In the genomic region with DNA sequence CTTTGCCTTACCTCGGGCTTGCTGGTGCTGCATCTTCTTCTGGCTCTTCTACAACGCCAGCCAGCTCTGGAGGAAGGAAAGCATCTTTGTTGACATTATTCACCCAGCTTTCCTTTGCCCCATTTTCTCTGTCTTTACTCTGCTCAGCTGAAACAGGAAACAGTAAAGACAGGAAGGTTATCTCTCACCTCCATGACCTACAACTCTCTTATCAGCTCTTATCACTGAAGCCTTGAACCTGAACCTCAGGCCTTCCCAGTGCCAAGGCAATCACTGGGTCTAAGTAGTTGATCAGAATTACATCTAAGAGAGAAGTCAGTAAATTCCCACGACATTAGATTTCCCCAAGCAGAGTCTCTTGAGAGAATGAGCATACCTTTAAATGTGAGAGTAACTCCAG, we compare ENCODE assay signal across 21 cellular contexts. TPM values are rescaled to one million over a fixed set of nuclear protein-coding genes. Genes with fewer than 3 reads are reported as not detected.
A peak's percentile ranks its signal among the peaks of the same experiment; 100 is the strongest.
DNase-seq lines count a peak whose midpoint lies in the region; ATAC-seq and TF ChIP-seq lines count a peak whose summit lies in the region.
"Had no signal": no experiment of that assay in that cellular context is flagged by ENCODE, and none has a peak within 500 bp of the region (broad histone marks: within the 10 kb centered on the region; RNA-seq: fewer than 3 reads in every experiment).

No MANE protein-coding gene starts in this region.

- TF ChIP-seq CTCF in transverse colon (IDR thresholded peaks at IDR 0.05) (no peak), Calu3 (IDR thresholded peaks at IDR 0.05; ENCODE audit: unreplicated experiment) (no peak), MCF 10A (IDR thresholded peaks at IDR 0.05; ENCODE audit: unreplicated experiment) (no peak)

- BruUV-seq in Calu3 (replicated peaks; lab: Mats Ljungman, UMichigan): no TSS peak
- no TSS peak for BruUV-seq in MCF 10A (replicated peaks; lab: Mats Ljungman, UMichigan)

- peaks cover 3 to 72% (median 27%) of the 10 kb centered on the region in 4 donors for H3K4me1 ChIP-seq in transverse colon

- no peak for TF ChIP-seq EP300 in transverse colon (IDR thresholded peaks at IDR 0.05; ENCODE audit: low read depth)

- CTCF ChIA-PET in activated CD8-positive, alpha-beta T cell treated with anti-CD3 and anti-CD28 coated beads, Interleukin-2, amount 10 ng/mL, durations not matched to agents 7 days and 5 days (lab: Charles Lee): interaction anchor here (0.8 to 2.1 kb wide), 6 partner anchors 19 to 109 kb away, joined by 3 to 10 read pairs (median 3); no protein-coding TSS in a partner anchor
- CTCF ChIA-PET in Calu3 (lab: Charles Lee) (no interaction called here), MCF 10A (lab: Yijun Ruan, JAX) (interaction anchor here (1.0 kb wide), 3 partner anchors 11 to 29 kb away, joined by 3 to 4 read pairs (median 3); no protein-coding TSS in a partner anchor)

- no peak overlapping the region for H3K27ac Mint-ChIP-seq in activated naive CD8-positive, alpha-beta T cell
- no peak overlapping the region for H3K27ac Mint-ChIP-seq in activated naive CD8-positive, alpha-beta T cell treated with anti-CD3 and anti-CD28 coated beads for 36 hours
- H3K27ac Mint-ChIP-seq in activated CD8-positive, alpha-beta T cell treated with anti-CD3 and anti-CD28 coated beads, Interleukin-2, amount 10 ng/mL, durations not matched to agents 7 days and 5 days: peak overlapping the region; percentile 59
- H3K27ac Mint-ChIP-seq in immature natural killer cell (peak overlapping the region; percentile 82 to 96 (median 84)), Calu3 (ENCODE audit: unreplicated experiment) (no peak overlapping the region), MCF 10A (ENCODE audit: low read depth, unreplicated experiment) (no peak overlapping the region)
- H3K27ac Mint-ChIP-seq: activated naive CD4-positive, alpha-beta T cell treated with anti-CD3 and anti-CD28 coated beads for 36 hours; nephron had no signal

- no peaks in the 10 kb centered on the region for H3K9me3 ChIP-seq in transverse colon
- H3K9me3 ChIP-seq: pancreas had no signal

- no peaks in the 10 kb centered on the region for H3K27me3 Mint-ChIP-seq in activated naive CD8-positive, alpha-beta T cell
- no peaks in the 10 kb centered on the region for H3K27me3 Mint-ChIP-seq in activated naive CD8-positive, alpha-beta T cell treated with anti-CD3 and anti-CD28 coated beads for 36 hours
- H3K27me3 Mint-ChIP-seq in activated CD8-positive, alpha-beta T cell treated with anti-CD3 and anti-CD28 coated beads, Interleukin-2, amount 10 ng/mL, durations not matched to agents 7 days and 5 days (ENCODE audit: low read depth): no peaks in the 10 kb centered on the region
- H3K27me3 Mint-ChIP-seq in immature natural killer cell (ENCODE audit: low read depth in 3 of 3): peaks cover 2 to 5% (median 3%) of the 10 kb centered on the region in 3 donors
- H3K27me3 Mint-ChIP-seq in Calu3 (ENCODE audit: unreplicated experiment): no peaks in the 10 kb centered on the region
- H3K27me3 Mint-ChIP-seq in MCF 10A (ENCODE audit: insufficient read depth, unreplicated experiment): no peaks in the 10 kb centered on the region

- H3K4me1 Mint-ChIP-seq in activated naive CD8-positive, alpha-beta T cell (ENCODE audit: low read depth): peaks cover 80% of the 10 kb centered on the region
- peaks cover 67% of the 10 kb centered on the region for H3K4me1 Mint-ChIP-seq in activated naive CD8-positive, alpha-beta T cell treated with anti-CD3 and anti-CD28 coated beads for 36 hours
- H3K4me1 Mint-ChIP-seq in activated CD8-positive, alpha-beta T cell treated with anti-CD3 and anti-CD28 coated beads, Interleukin-2, amount 10 ng/mL, durations not matched to agents 7 days and 5 days (ENCODE audit: low read depth): peaks cover 82% of the 10 kb centered on the region
- H3K4me1 Mint-ChIP-seq in immature natural killer cell: peaks cover 81 to 84% of the 10 kb centered on the region in 2 donors
- peaks cover 49% of the 10 kb centered on the region for H3K4me1 Mint-ChIP-seq in Calu3 (ENCODE audit: low read depth, unreplicated experiment)
- H3K4me1 Mint-ChIP-seq in MCF 10A (ENCODE audit: insufficient read depth, unreplicated experiment): peaks cover 9% of the 10 kb centered on the region

- peak overlapping the region; percentile 44 to 68 (median 50) for H3K27ac ChIP-seq in transverse colon
- H3K27ac ChIP-seq: pancreas had no signal

- no peaks in the 10 kb centered on the region for H3K27me3 ChIP-seq in transverse colon
- H3K27me3 ChIP-seq: pancreas had no signal

- peak overlapping the region; percentile 21 for H3K4me3 Mint-ChIP-seq in activated naive CD8-positive, alpha-beta T cell
- no peak overlapping the region for H3K4me3 Mint-ChIP-seq in activated naive CD8-positive, alpha-beta T cell treated with anti-CD3 and anti-CD28 coated beads for 36 hours
- no peak overlapping the region for H3K4me3 Mint-ChIP-seq in activated CD8-positive, alpha-beta T cell treated with anti-CD3 and anti-CD28 coated beads, Interleukin-2, amount 10 ng/mL, durations not matched to agents 7 days and 5 days
- peak overlapping the region; percentile 17 to 71 (median 63) for H3K4me3 Mint-ChIP-seq in immature natural killer cell
- H3K4me3 Mint-ChIP-seq in Calu3 (ENCODE audit: low read depth, unreplicated experiment): no peak overlapping the region
- no peak overlapping the region for H3K4me3 Mint-ChIP-seq in MCF 10A (ENCODE audit: unreplicated experiment)
- H3K4me3 Mint-ChIP-seq: activated naive CD4-positive, alpha-beta T cell treated with anti-CD3 and anti-CD28 coated beads for 36 hours; nephron had no signal

- peaks cover 13% of the 10 kb centered on the region for H3K36me3 Mint-ChIP-seq in activated naive CD8-positive, alpha-beta T cell
- H3K36me3 Mint-ChIP-seq in activated naive CD8-positive, alpha-beta T cell treated with anti-CD3 and anti-CD28 coated beads for 36 hours: peaks cover 7% of the 10 kb centered on the region
- peaks cover 61% of the 10 kb centered on the region for H3K36me3 Mint-ChIP-seq in activated CD8-positive, alpha-beta T cell treated with anti-CD3 and anti-CD28 coated beads, Interleukin-2, amount 10 ng/mL, durations not matched to agents 7 days and 5 days (ENCODE audit: low read depth)
- H3K36me3 Mint-ChIP-seq in immature natural killer cell (peaks cover 37 to 62% (median 42%) of the 10 kb centered on the region in 3 donors), Calu3 (ENCODE audit: insufficient read depth, unreplicated experiment) (peaks cover 4% of the 10 kb centered on the region), MCF 10A (ENCODE audit: insufficient read depth, unreplicated experiment) (no peaks in the 10 kb centered on the region)

- in situ Hi-C loops in transverse colon (cut with MboI; ENCODE audit: low pct_ligation_motif_present in 1 of 4, low pct_unique_long_range_greater_than_20kb in 1 of 4, low sequenced_read_pairs in 3 of 4): no loop called here

- no peak overlapping the region for H3K4me3 ChIP-seq in transverse colon
- H3K4me3 ChIP-seq: pancreas had no signal

- DNase-seq in activated naive CD8-positive, alpha-beta T cell treated with anti-CD3 and anti-CD28 coated beads for 36 hours: no peak
- no peak for DNase-seq in activated CD8-positive, alpha-beta T cell treated with anti-CD3 and anti-CD28 coated beads, Interleukin-2, amount 10 ng/mL, durations not matched to agents 7 days and 5 days
- no peak for DNase-seq in immature natural killer cell
- no peak for DNase-seq in transverse colon
- DNase-seq in GDM1 (lab: John Stamatoyannopoulos, UW): no peak
- DNase-seq in Calu3: no peak
- DNase-seq in MCF 10A (ENCODE audit: unreplicated experiment): no peak
- DNase-seq: activated CD4-positive, alpha-beta T cell treated with anti-CD3 and anti-CD28 coated beads for 1 hour; activated CD8-positive, alpha-beta memory T cell treated with anti-CD3 and anti-CD28 coated beads, Interleukin-2, amount 50 U/mL, for 4 hours; activated naive CD4-positive, alpha-beta T cell treated with anti-CD3 and anti-CD28 coated beads for 36 hours; C1 segment of cervical spinal cord; DMS 273 treated with DMSO at 0.1 percent for 48 hours; Karpas-422; mesenchymal stem cell; NCI-H1694 treated with DMSO at 0.1 percent for 48 hours; pancreas; right cardiac atrium; stimulated activated CD8-positive, alpha-beta memory T cell treated with anti-CD3 and anti-CD28 coated beads, Interleukin-4, amount 100 ng/mL, for 48 hours; substantia nigra had no signal

- intact Hi-C loops in transverse colon (cut with DNase I; ENCODE audit: low total_unique reads): no loop called here
- intact Hi-C loops in Calu3 (cut with micrococcal nuclease; ENCODE audit: unreplicated experiment): loop anchor here (10.0 kb wide), 1 partner anchor 51 kb away; no protein-coding TSS in a partner anchor
- intact Hi-C loops in MCF 10A (cut with micrococcal nuclease): no loop called here

- TF ChIP-seq POLR2A in transverse colon (IDR thresholded peaks at IDR 0.05): no peak

- ATAC-seq in activated CD8-positive, alpha-beta T cell treated with anti-CD3 and anti-CD28 coated beads, Interleukin-2, amount 10 ng/mL, durations not matched to agents 7 days and 5 days: peak; percentile 38
- ATAC-seq: right cardiac atrium had no signal

- WGBS in transverse colon (ENCODE audit: low coverage in 1 of 2), 2 donors: 34 to 38% methylated on average over 3 of the region's 3 CpGs

- POLR2A ChIA-PET in activated CD8-positive, alpha-beta T cell treated with anti-CD3 and anti-CD28 coated beads, Interleukin-2, amount 10 ng/mL, durations not matched to agents 7 days and 5 days (lab: Charles Lee): interaction anchor here (1.2 kb wide), 1 partner anchor 42 kb away, joined by 3 read pairs; no protein-coding TSS in a partner anchor
- POLR2A ChIA-PET in MCF 10A (lab: Yijun Ruan, JAX): interaction anchor here (1.2 kb wide), 1 partner anchor 37 kb away, joined by 3 read pairs; no protein-coding TSS in a partner anchor

- no peaks in the 10 kb centered on the region for H3K9me3 Mint-ChIP-seq in activated naive CD8-positive, alpha-beta T cell (ENCODE audit: low read depth)
- H3K9me3 Mint-ChIP-seq in activated naive CD8-positive, alpha-beta T cell treated with anti-CD3 and anti-CD28 coated beads for 36 hours: no peaks in the 10 kb centered on the region
- no peaks in the 10 kb centered on the region for H3K9me3 Mint-ChIP-seq in activated CD8-positive, alpha-beta T cell treated with anti-CD3 and anti-CD28 coated beads, Interleukin-2, amount 10 ng/mL, durations not matched to agents 7 days and 5 days (ENCODE audit: insufficient read depth)
- H3K9me3 Mint-ChIP-seq in immature natural killer cell: no peaks in the 10 kb centered on the region
- no peaks in the 10 kb centered on the region for H3K9me3 Mint-ChIP-seq in Calu3 (ENCODE audit: low read depth, unreplicated experiment)
- H3K9me3 Mint-ChIP-seq in MCF 10A (ENCODE audit: unreplicated experiment): no peaks in the 10 kb centered on the region
- H3K9me3 Mint-ChIP-seq: activated naive CD4-positive, alpha-beta T cell treated with anti-CD3 and anti-CD28 coated beads for 36 hours; nephron had no signal

- no peaks in the 10 kb centered on the region for H3K36me3 ChIP-seq in transverse colon
- H3K36me3 ChIP-seq: pancreas had no signal

RNA-seq across cellular contexts. Expression of gene CCDC89, which starts 59.6 kb away (rescaled TPM):
- not detected for total RNA-seq in activated naive CD8-positive, alpha-beta T cell treated with anti-CD3 and anti-CD28 coated beads for 36 hours
- under 1 TPM; 0.23 to 0.63 TPM for total RNA-seq in activated CD8-positive, alpha-beta T cell treated with anti-CD3 and anti-CD28 coated beads, Interleukin-2, amount 10 ng/mL, durations not matched to agents 7 days and 5 days
- polyA plus RNA-seq in immature natural killer cell: not detected
- total RNA-seq in transverse colon (1 to 10 TPM in 3 of 4 donors, under 1 TPM in 1; 1.00 to 9.6 (median 7.2) TPM), Calu3 (2022) (0.26 and 0.44 TPM in 2 replicates), MCF 10A (2022) (not detected in 2 replicates)
- total RNA-seq: activated naive CD4-positive, alpha-beta T cell treated with anti-CD3 and anti-CD28 coated beads for 36 hours had no signal

Comparison
In these comparisons a context has a peak if more than half of its experiments do, and no peak if none do; other contexts are left out.
1. H3K4me3 Mint-ChIP-seq: peak in activated naive CD8-positive, alpha-beta T cell (single experiment) and immature natural killer cell (5 of 5); none in activated naive CD8-positive, alpha-beta T cell treated with anti-CD3 and anti-CD28 coated beads for 36 hours (single experiment), activated CD8-positive, alpha-beta T cell treated with anti-CD3 and anti-CD28 coated beads, Interleukin-2, amount 10 ng/mL, durations not matched to agents 7 days and 5 days (single experiment), Calu3 (single experiment) and MCF 10A (single experiment).
2. H3K27ac Mint-ChIP-seq: peak in activated CD8-positive, alpha-beta T cell treated with anti-CD3 and anti-CD28 coated beads, Interleukin-2, amount 10 ng/mL, durations not matched to agents 7 days and 5 days (single experiment) and immature natural killer cell (6 of 6); none in activated naive CD8-positive, alpha-beta T cell (single experiment), activated naive CD8-positive, alpha-beta T cell treated with anti-CD3 and anti-CD28 coated beads for 36 hours (single experiment), Calu3 (single experiment) and MCF 10A (single experiment).